8 cellular contexts compared by ENCODE assay signal in the genomic region with DNA sequence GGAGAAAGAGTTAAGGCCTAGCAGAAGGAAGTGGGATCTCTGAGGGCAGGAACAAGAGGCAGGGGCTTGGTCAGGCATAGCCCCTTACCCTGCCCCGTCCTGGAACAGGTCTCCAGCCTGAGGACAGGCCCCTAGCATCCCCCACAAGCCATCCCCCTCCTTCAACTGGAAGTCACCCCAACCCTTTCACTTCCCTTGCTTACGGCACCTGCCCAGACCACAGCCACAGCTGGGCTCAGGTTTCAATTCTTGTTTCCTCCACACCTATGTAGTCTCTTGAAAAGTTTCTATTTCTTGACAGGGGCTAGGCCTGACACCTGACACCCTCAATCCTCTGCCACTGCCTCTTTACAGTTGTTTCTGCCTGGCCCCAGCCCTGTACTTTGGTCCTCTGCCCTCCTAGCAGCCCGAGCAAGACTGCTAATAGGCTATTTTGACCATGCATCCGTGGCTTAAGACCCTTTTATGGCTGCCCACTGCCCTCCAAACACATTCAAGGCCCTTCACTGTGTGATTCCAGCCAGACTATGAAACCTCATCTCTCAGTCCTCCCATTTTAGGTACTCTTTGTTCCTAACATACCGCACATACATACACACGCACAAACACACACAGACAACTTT. TPM values are rescaled to one million over a fixed set of nuclear protein-coding genes. Genes with fewer than 3 reads are reported as not detected.
DNase-seq lines count a peak whose midpoint lies in the region; ATAC-seq and TF ChIP-seq lines count a peak whose summit lies in the region.

No MANE protein-coding gene starts in this region.

- H3K4me3 Mint-ChIP-seq in CD14-positive monocyte, result no peak overlapping the region

- H3K4me1 Mint-ChIP-seq in CD14-positive monocyte, result peaks cover 65% of the 10 kb centered on the region

- H3K4me3 ChIP-seq in foreskin fibroblast (ENCODE audit: low read depth in 1 of 2, low read length in 2 of 2), result no peak overlapping the region

- ATAC-seq in GM19324 (IDR thresholded peaks at IDR 0.05; ENCODE audit: low FRiP score, unreplicated experiment) (peak; percentile 67), HG03196 (IDR thresholded peaks at IDR 0.05; ENCODE audit: unreplicated experiment) (peak; percentile 60)
- ATAC-seq in activated CD4-positive, CD25-positive, alpha-beta regulatory T cell treated with anti-CD3 and anti-CD28 coated beads, Interleukin-2, amount 50 U/mL, for 24 hours, result peak; percentile 86 to 91

- peak overlapping the region in 5 of 7 donors; percentile 9 to 90 (median 61) for H3K27ac Mint-ChIP-seq in CD14-positive monocyte

- no peak for TF ChIP-seq CTCF in CD14-positive monocyte (IDR thresholded peaks at IDR 0.05)
- no peak for TF ChIP-seq CTCF in foreskin fibroblast (IDR thresholded peaks at IDR 0.05; ENCODE audit: low read depth, low read length)

- H3K9me3 Mint-ChIP-seq in CD14-positive monocyte, result no peaks in the 10 kb centered on the region

- intact Hi-C loops in CD14-positive monocyte (cut with micrococcal nuclease), result no loop called here

- DNase-seq in CD14-positive monocyte (ENCODE audit: low spot score), result no peak
- DNase-seq in islet precursor cell, result peak; percentile 43
- DNase-seq in NCI-H2029 treated with DMSO at 0.1 percent for 48 hours (lab: John Stamatoyannopoulos, UW), result no peak
- DNase-seq in foreskin fibroblast, result no peak
- no peak for DNase-seq in NCI-H748 treated with DMSO at 0.1 percent for 48 hours (lab: John Stamatoyannopoulos, UW)

- H3K36me3 Mint-ChIP-seq in CD14-positive monocyte, result no peaks in the 10 kb centered on the region

- no peaks in the 10 kb centered on the region for H3K27me3 Mint-ChIP-seq in CD14-positive monocyte (ENCODE audit: low read depth in 3 of 3)

RNA-seq across cellular contexts. Expression of gene FCHSD2, which starts 10.9 kb away (rescaled TPM):
- 10 to 100 TPM; 14.5 to 16.6 TPM for polyA plus RNA-seq in CD14-positive monocyte
